Comparison of ENCODE assay signal across 27 cellular contexts in genomic region chr7:81632418-81632817, GRCh38.
DNase-seq lines count a peak whose midpoint lies in the region; ATAC-seq, FAIRE-seq and TF ChIP-seq lines count a peak whose summit lies in the region.
"Had no signal": no experiment of that assay in that cellular context is flagged by ENCODE, and none has a peak within 500 bp of the region (broad histone marks: within the 10 kb centered on the region; RNA-seq: fewer than 3 reads in every experiment).

No MANE protein-coding gene starts in this region.

- H2AFZ ChIP-seq in mammary epithelial cell (ENCODE audit: low read depth, low read length) (no peak overlapping the region), astrocyte (ENCODE audit: low read depth, low read length) (no peak overlapping the region)

- H3K4me2 ChIP-seq in mammary epithelial cell (ENCODE audit: insufficient read depth, low read depth, low read length) (peak overlapping the region; percentile 18), astrocyte (ENCODE audit: low read length) (no peak overlapping the region)
- H3K4me2 ChIP-seq: smooth muscle cell had no signal

- peak; percentile 34 for FAIRE-seq in astrocyte (lab: Jason Lieb, UNC)
- no peak for FAIRE-seq in pancreas (lab: Jason Lieb, UNC)

- no peak overlapping the region for H3K27ac Mint-ChIP-seq in MCF 10A (ENCODE audit: low read depth, unreplicated experiment)
- H3K27ac Mint-ChIP-seq in astrocyte (ENCODE audit: unreplicated experiment): no peak overlapping the region
- H3K27ac Mint-ChIP-seq: activated CD4-positive, alpha-beta T cell treated with anti-CD3 and anti-CD28 coated beads, Interleukin-2, amount 10 ng/mL, durations not matched to agents 7 days and 5 days; activated CD8-positive, alpha-beta memory T cell treated with anti-CD3 and anti-CD28 coated beads, Interleukin-2, amount 10 ng/mL, durations not matched to agents 7 days and 5 days; activated naive CD4-positive, alpha-beta T cell treated with anti-CD3 and anti-CD28 coated beads, Interleukin-2, amount 10 ng/mL, durations not matched to agents 7 days and 5 days; dendritic cell treated with granulocyte-macrophage colony-stimulating factor and Interleukin-4, amounts not matched to agents 40 ng/mL and 50 ng/mL, for 4 days; naive B cell; stimulated activated effector memory CD8-positive, alpha-beta T cell treated with anti-CD3 and anti-CD28 coated beads, Interleukin-12 subunit alpha, Interleukin-12 subunit beta, amount 100 ng/mL, for 72 hours had no signal

- peak; percentile 75 for DNase-seq in mammary epithelial cell
- no peak for DNase-seq in MCF 10A (ENCODE audit: unreplicated experiment)
- peak; percentile 80 for DNase-seq in astrocyte (ENCODE audit: low read depth)
- peak; percentile 16 for DNase-seq in iPS DF 4.7 (ENCODE audit: extremely low read depth, low spot score)
- no peak for DNase-seq in pancreas
- no peak for DNase-seq in hepatic stellate cell (ENCODE audit: low spot score)
- no peak for DNase-seq in esophagus squamous epithelium (lab: John Stamatoyannopoulos, UW)
- no peak for DNase-seq in NCI-H2029 treated with DMSO at 0.1 percent for 48 hours (lab: John Stamatoyannopoulos, UW)
- DNase-seq: activated CD4-positive, alpha-beta T cell treated with anti-CD3 and anti-CD28 coated beads, Interleukin-2, amount 10 ng/mL, durations not matched to agents 7 days and 5 days; activated CD8-positive, alpha-beta memory T cell treated with anti-CD3 and anti-CD28 coated beads, Interleukin-2, amount 10 ng/mL, durations not matched to agents 7 days and 5 days; activated naive CD4-positive, alpha-beta T cell treated with anti-CD3 and anti-CD28 coated beads, Interleukin-2, amount 10 ng/mL, durations not matched to agents 7 days and 5 days; amniotic stem cell; BE2C; caudate nucleus; DMS153; naive B cell; NCI-H1436 treated with DMSO at 0.1 percent for 48 hours; NCI-H524 treated with DMSO at 0.1 percent for 48 hours; NK-92 treated with Interleukin-12 subunit alpha and Interleukin-12 subunit beta, amount 100 ng/mL, for 24 hours; occipital lobe; stimulated activated CD4-positive, alpha-beta T cell treated with anti-CD3 and anti-CD28 coated beads, Interleukin-2, amount 100 ng/mL, for 48 hours; T-helper 2 cell had no signal

- H3K9me3 ChIP-seq in mammary epithelial cell (replicated peaks; ENCODE audit: insufficient read depth, low read length): no peaks in the 10 kb centered on the region
- no peaks in the 10 kb centered on the region for H3K9me3 ChIP-seq in astrocyte (ENCODE audit: insufficient read depth, low read depth, low read length)
- H3K9me3 ChIP-seq in pancreas: no peaks in the 10 kb centered on the region
- no peaks in the 10 kb centered on the region for H3K9me3 ChIP-seq in esophagus squamous epithelium
- H3K9me3 ChIP-seq: BE2C had no signal

- peaks cover 2% of the 10 kb centered on the region for H3K4me1 ChIP-seq in mammary epithelial cell (ENCODE audit: insufficient read depth, low read length)
- no peaks in the 10 kb centered on the region for H3K4me1 ChIP-seq in astrocyte (ENCODE audit: insufficient read depth, low read length)
- no peaks in the 10 kb centered on the region for H3K4me1 ChIP-seq in pancreas
- H3K4me1 ChIP-seq in esophagus squamous epithelium: no peaks in the 10 kb centered on the region

- CTCF ChIA-PET in mammary epithelial cell (lab: Charles Lee; ENCODE audit: low non-redundant PET) (no interaction called here), MCF 10A (lab: Yijun Ruan, JAX) (no interaction called here)

- dilution Hi-C loops in mammary epithelial cell (cut with HindIII; ENCODE audit: low sequenced_read_pairs): no loop called here

- TF ChIP-seq CTCF in mammary epithelial cell (conservative IDR thresholded peaks at IDR 0.05 in 1 of 2, IDR thresholded peaks at IDR 0.05 in 1 of 2; ENCODE audit: extremely low read depth in 1 of 2, insufficient read depth in 1 of 2, low read depth in 1 of 2, low read length in 2 of 2) (no peak), MCF 10A (IDR thresholded peaks at IDR 0.05; ENCODE audit: unreplicated experiment) (no peak), astrocyte (IDR thresholded peaks at IDR 0.05; ENCODE audit: insufficient read depth, low read depth, low read length) (no peak), pancreas (IDR thresholded peaks at IDR 0.05) (no peak), esophagus squamous epithelium (IDR thresholded peaks at IDR 0.05) (no peak)

- POLR2A ChIA-PET in MCF 10A (lab: Yijun Ruan, JAX): no interaction called here

- H3K4me3 Mint-ChIP-seq in MCF 10A (ENCODE audit: unreplicated experiment) (no peak overlapping the region), astrocyte (ENCODE audit: unreplicated experiment) (no peak overlapping the region)
- H3K4me3 Mint-ChIP-seq: activated CD4-positive, alpha-beta T cell treated with anti-CD3 and anti-CD28 coated beads, Interleukin-2, amount 10 ng/mL, durations not matched to agents 7 days and 5 days; activated CD8-positive, alpha-beta memory T cell treated with anti-CD3 and anti-CD28 coated beads, Interleukin-2, amount 10 ng/mL, durations not matched to agents 7 days and 5 days; activated naive CD4-positive, alpha-beta T cell treated with anti-CD3 and anti-CD28 coated beads, Interleukin-2, amount 10 ng/mL, durations not matched to agents 7 days and 5 days; dendritic cell treated with granulocyte-macrophage colony-stimulating factor and Interleukin-4, amounts not matched to agents 40 ng/mL and 50 ng/mL, for 4 days; naive B cell; stimulated activated effector memory CD8-positive, alpha-beta T cell treated with anti-CD3 and anti-CD28 coated beads, Interleukin-12 subunit alpha, Interleukin-12 subunit beta, amount 100 ng/mL, for 72 hours had no signal

- whole genome bisulfite sequencing in mammary epithelial cell (ENCODE audit: low coverage, missing lambda C conversion rate): 90% methylated on average over 1 of the region's 1 CpG
- 85 to 90% methylated on average over 1 of the region's 1 CpG for WGBS in pancreas, 2 donors
- WGBS in esophagus squamous epithelium, 2 donors: 84 to 100% methylated on average over 1 of the region's 1 CpG

- no peak overlapping the region for H3K9ac ChIP-seq in mammary epithelial cell (ENCODE audit: insufficient read depth, low read length)
- H3K9ac ChIP-seq in astrocyte (ENCODE audit: low read length): no peak overlapping the region

- no peaks in the 10 kb centered on the region for H3K27me3 ChIP-seq in mammary epithelial cell (ENCODE audit: insufficient read depth, low read length)
- no peaks in the 10 kb centered on the region for H3K27me3 ChIP-seq in astrocyte (ENCODE audit: insufficient read depth, low read length)
- H3K27me3 ChIP-seq in pancreas: no peaks in the 10 kb centered on the region
- H3K27me3 ChIP-seq in esophagus squamous epithelium: no peaks in the 10 kb centered on the region
- H3K27me3 ChIP-seq: BE2C had no signal

- H3K36me3 ChIP-seq in mammary epithelial cell (ENCODE audit: insufficient read depth, low read length): no peaks in the 10 kb centered on the region
- no peaks in the 10 kb centered on the region for H3K36me3 ChIP-seq in astrocyte (ENCODE audit: insufficient read depth, low read length)
- H3K36me3 ChIP-seq in pancreas: no peaks in the 10 kb centered on the region
- H3K36me3 ChIP-seq in esophagus squamous epithelium: no peaks in the 10 kb centered on the region
- H3K36me3 ChIP-seq: BE2C had no signal

- in situ Hi-C loops in mammary epithelial cell (cut with MboI; ENCODE audit: low sequenced_read_pairs in 2 of 2): no loop called here

- H3K36me3 Mint-ChIP-seq in MCF 10A (ENCODE audit: insufficient read depth, unreplicated experiment) (no peaks in the 10 kb centered on the region), astrocyte (ENCODE audit: low read depth, unreplicated experiment) (no peaks in the 10 kb centered on the region)
- H3K36me3 Mint-ChIP-seq: activated CD8-positive, alpha-beta memory T cell treated with anti-CD3 and anti-CD28 coated beads, Interleukin-2, amount 10 ng/mL, durations not matched to agents 7 days and 5 days; activated naive CD4-positive, alpha-beta T cell treated with anti-CD3 and anti-CD28 coated beads, Interleukin-2, amount 10 ng/mL, durations not matched to agents 7 days and 5 days; naive B cell; stimulated activated effector memory CD8-positive, alpha-beta T cell treated with anti-CD3 and anti-CD28 coated beads, Interleukin-12 subunit alpha, Interleukin-12 subunit beta, amount 100 ng/mL, for 72 hours had no signal

- no peaks in the 10 kb centered on the region for H3K4me1 Mint-ChIP-seq in MCF 10A (ENCODE audit: insufficient read depth, unreplicated experiment)
- peaks cover 4% of the 10 kb centered on the region for H3K4me1 Mint-ChIP-seq in astrocyte (ENCODE audit: low read depth, unreplicated experiment)
- H3K4me1 Mint-ChIP-seq: activated CD4-positive, alpha-beta T cell treated with anti-CD3 and anti-CD28 coated beads, Interleukin-2, amount 10 ng/mL, durations not matched to agents 7 days and 5 days; activated CD8-positive, alpha-beta memory T cell treated with anti-CD3 and anti-CD28 coated beads, Interleukin-2, amount 10 ng/mL, durations not matched to agents 7 days and 5 days; activated naive CD4-positive, alpha-beta T cell treated with anti-CD3 and anti-CD28 coated beads, Interleukin-2, amount 10 ng/mL, durations not matched to agents 7 days and 5 days; naive B cell; stimulated activated effector memory CD8-positive, alpha-beta T cell treated with anti-CD3 and anti-CD28 coated beads, Interleukin-12 subunit alpha, Interleukin-12 subunit beta, amount 100 ng/mL, for 72 hours had no signal

- H4K20me1 ChIP-seq in mammary epithelial cell (ENCODE audit: insufficient read depth, low read length) (no peaks in the 10 kb centered on the region), astrocyte (ENCODE audit: insufficient read depth, low read length) (no peaks in the 10 kb centered on the region)

- no peaks in the 10 kb centered on the region for H3K79me2 ChIP-seq in mammary epithelial cell (ENCODE audit: insufficient read depth, low read length)
- H3K79me2 ChIP-seq in astrocyte (ENCODE audit: insufficient read depth, low read length): no peaks in the 10 kb centered on the region

- H3K27ac ChIP-seq in mammary epithelial cell (ENCODE audit: insufficient read depth, low read depth, low read length) (no peak overlapping the region), astrocyte (ENCODE audit: low read depth, low read length) (no peak overlapping the region), pancreas (no peak overlapping the region), esophagus squamous epithelium (no peak overlapping the region)

- H3K4me3 ChIP-seq in mammary epithelial cell (replicated peaks in 1 of 3; ENCODE audit: insufficient read depth in 1 of 3, low read depth in 2 of 3, low read length in 3 of 3): no peak overlapping the region
- H3K4me3 ChIP-seq in astrocyte (ENCODE audit: insufficient read depth, low read depth, low read length): no peak overlapping the region
- no peak overlapping the region for H3K4me3 ChIP-seq in pancreas
- H3K4me3 ChIP-seq in esophagus squamous epithelium: no peak overlapping the region
- H3K4me3 ChIP-seq: smooth muscle cell had no signal

- H3K27me3 Mint-ChIP-seq in MCF 10A (ENCODE audit: insufficient read depth, unreplicated experiment) (no peaks in the 10 kb centered on the region), astrocyte (ENCODE audit: low read depth, unreplicated experiment) (no peaks in the 10 kb centered on the region)
- H3K27me3 Mint-ChIP-seq: activated CD4-positive, alpha-beta T cell treated with anti-CD3 and anti-CD28 coated beads, Interleukin-2, amount 10 ng/mL, durations not matched to agents 7 days and 5 days; activated CD8-positive, alpha-beta memory T cell treated with anti-CD3 and anti-CD28 coated beads, Interleukin-2, amount 10 ng/mL, durations not matched to agents 7 days and 5 days; activated naive CD4-positive, alpha-beta T cell treated with anti-CD3 and anti-CD28 coated beads, Interleukin-2, amount 10 ng/mL, durations not matched to agents 7 days and 5 days; dendritic cell treated with granulocyte-macrophage colony-stimulating factor and Interleukin-4, amounts not matched to agents 40 ng/mL and 50 ng/mL, for 4 days; naive B cell had no signal

- H3K9me3 Mint-ChIP-seq in MCF 10A (ENCODE audit: unreplicated experiment) (no peaks in the 10 kb centered on the region), astrocyte (ENCODE audit: unreplicated experiment) (peaks cover 6% of the 10 kb centered on the region)
- H3K9me3 Mint-ChIP-seq: dendritic cell treated with granulocyte-macrophage colony-stimulating factor and Interleukin-4, amounts not matched to agents 40 ng/mL and 50 ng/mL, for 4 days; naive B cell; stimulated activated effector memory CD8-positive, alpha-beta T cell treated with anti-CD3 and anti-CD28 coated beads, Interleukin-12 subunit alpha, Interleukin-12 subunit beta, amount 100 ng/mL, for 72 hours had no signal

- no TSS peak for BruUV-seq in mammary epithelial cell (replicated peaks; lab: Mats Ljungman, UMichigan)
- BruUV-seq in MCF 10A (replicated peaks; lab: Mats Ljungman, UMichigan): no TSS peak

- TF ChIP-seq POLR2A in esophagus squamous epithelium (IDR thresholded peaks at IDR 0.05): no peak

- no peak for ATAC-seq in pancreas
- ATAC-seq: activated CD8-positive, alpha-beta memory T cell treated with anti-CD3 and anti-CD28 coated beads, Interleukin-2, amount 10 ng/mL, durations not matched to agents 7 days and 5 days; left lobe of liver; Panc1; stimulated activated effector memory CD8-positive, alpha-beta T cell treated with anti-CD3 and anti-CD28 coated beads, Interleukin-12 subunit alpha, Interleukin-12 subunit beta, amount 100 ng/mL, for 72 hours had no signal

- intact Hi-C loops in mammary epithelial cell (cut with micrococcal nuclease): no loop called here
- intact Hi-C loops in MCF 10A (cut with micrococcal nuclease): no loop called here
- intact Hi-C loops in pancreas (cut with DNase I): no loop called here
- intact Hi-C loops in esophagus squamous epithelium (cut with DNase I): no loop called here

Comparison
In these comparisons a context has a peak if more than half of its experiments do, and no peak if none do; other contexts are left out.
1. DNase-seq: peak in mammary epithelial cell (single experiment), astrocyte (single experiment) and iPS DF 4.7 (single experiment); none in MCF 10A (single experiment), pancreas (0 of 6), hepatic stellate cell (single experiment), esophagus squamous epithelium (single experiment) and NCI-H2029 treated with DMSO at 0.1 percent for 48 hours (single experiment).